In the genomic region with DNA sequence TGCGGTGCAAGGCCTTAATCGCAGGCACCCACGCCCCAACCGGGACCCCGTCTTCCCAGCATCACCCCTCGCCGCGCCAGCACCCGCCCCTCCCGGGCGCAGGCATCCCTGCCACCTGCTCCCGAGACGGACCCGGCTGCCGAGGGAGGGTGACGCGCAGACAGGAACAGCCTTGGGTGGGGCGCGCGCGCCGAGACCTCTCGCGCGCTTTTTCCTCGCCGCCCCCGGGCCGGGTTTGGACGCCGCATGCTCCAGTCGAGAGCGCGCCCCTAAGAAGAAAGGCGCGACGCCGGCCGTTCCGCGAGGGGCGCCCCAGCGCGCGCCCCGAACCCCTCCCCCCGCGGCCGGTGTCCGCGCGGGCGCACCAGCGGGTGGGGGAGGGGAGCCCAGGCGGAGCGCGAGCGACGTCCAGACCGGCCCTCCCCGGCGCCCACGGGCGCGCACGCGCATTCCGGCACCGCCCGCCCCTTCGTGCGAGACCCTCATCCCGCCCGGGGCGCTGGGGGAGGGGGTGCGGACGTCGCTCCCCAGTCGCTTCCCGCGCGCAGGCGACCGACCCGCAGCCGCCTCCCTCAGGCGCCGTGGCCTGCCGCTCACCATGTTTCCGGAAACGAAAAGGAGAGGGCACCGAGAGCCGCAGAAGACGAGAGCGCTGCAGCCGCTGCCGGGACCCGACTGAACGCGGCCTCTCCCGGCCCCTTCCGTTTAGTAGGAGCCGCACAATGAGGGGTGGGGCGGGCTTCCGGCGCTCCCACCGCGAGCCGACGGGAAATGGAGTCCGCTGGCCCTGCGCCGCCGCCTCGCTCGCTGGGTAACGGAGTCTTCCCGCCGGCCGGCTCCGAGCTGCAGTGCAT, we compare ENCODE assay signal across 8 cellular contexts. TPM values are rescaled to one million over a fixed set of nuclear protein-coding genes. Genes with fewer than 3 reads are reported as not detected.
DNase-seq lines count a peak whose midpoint lies in the region; ATAC-seq and TF ChIP-seq lines count a peak whose summit lies in the region.

A gene (minus strand): TSS at position 681 of the 854 bp plus-strand sequence. CDS start 81 bp downstream, at position 600.

- H3K4me3 Mint-ChIP-seq in Caco-2 (ENCODE audit: unreplicated experiment) = peak within 1 kb of the TSS; percentile 97

- H3K36me3 Mint-ChIP-seq in Caco-2 (ENCODE audit: insufficient read depth, unreplicated experiment) = peaks cover 85% of the 10 kb centered on the region

- TF ChIP-seq CTCF in Caco-2 (IDR thresholded peaks at IDR 0.05; ENCODE audit: insufficient read depth in 1 of 2, low read depth in 1 of 2, low read length in 1 of 2, severe bottlenecking in 1 of 2, unreplicated experiment in 1 of 2) (no peak), mucosa of descending colon (IDR thresholded peaks at IDR 0.05) (no peak)

- intact Hi-C loops in Caco-2 (cut with micrococcal nuclease; ENCODE audit: unreplicated experiment) = loop anchor here (1.0 to 5.0 kb wide), 3 partner anchors 39 to 205 kb away; a partner anchor contains a TSS
- intact Hi-C loops in mucosa of descending colon (cut with DNase I, micrococcal nuclease) = no loop called here

- peak within 1 kb of the TSS; percentile 95 for H3K4me3 ChIP-seq in Caco-2 (ENCODE audit: low read depth, low read length)
- peak within 1 kb of the TSS; percentile 96 for H3K4me3 ChIP-seq in HUES64 (ENCODE audit: low read length)
- peak within 1 kb of the TSS; percentile 99 for H3K4me3 ChIP-seq in mucosa of descending colon

- H3K4me1 Mint-ChIP-seq in Caco-2 (ENCODE audit: low read depth, unreplicated experiment) = peaks cover 40% of the 10 kb centered on the region

- CTCF ChIA-PET in Caco-2 (lab: Charles Lee) = interaction anchor here (0.8 to 7.7 kb wide), 5 partner anchors 30 to 146 kb away, joined by 3 to 241 read pairs (median 7); a partner anchor contains a TSS

- peak; percentile 98 to 99 for DNase-seq in Caco-2
- peak; percentile 60 for DNase-seq in OCI-M2 (lab: John Stamatoyannopoulos, UW; ENCODE audit: unreplicated experiment)
- DNase-seq in activated T-cell treated with anti-CD3 and anti-CD28 coated beads for 24 hours (ENCODE audit: low read depth) = peak; percentile 96
- peak; percentile 91 for DNase-seq in epidermal melanocyte (ENCODE audit: insufficient read length, low spot score)
- peak; percentile 97 to 99 (median 98) for DNase-seq in mucosa of descending colon
- DNase-seq in stimulated activated CD8-positive, alpha-beta memory T cell treated with anti-CD3 and anti-CD28 coated beads, Interleukin-4, amount 100 ng/mL, for 1 hour (ENCODE audit: low read depth in 2 of 2, low spot score in 1 of 2) = peak; percentile 84 to 93

- H3K27me3 ChIP-seq in Caco-2 (replicated peaks; ENCODE audit: control insufficient read depth, insufficient read depth, low read length) (no peaks in the 10 kb centered on the region), HUES64 (ENCODE audit: insufficient read depth, low read length) (no peaks in the 10 kb centered on the region)

- H3K27ac Mint-ChIP-seq in Caco-2 (ENCODE audit: unreplicated experiment) = peak within 1 kb of the TSS; percentile 95

- no peaks in the 10 kb centered on the region for H3K9me3 Mint-ChIP-seq in Caco-2 (ENCODE audit: unreplicated experiment)

- H3K4me1 ChIP-seq in Caco-2 = peaks cover 15% of the 10 kb centered on the region
- H3K4me1 ChIP-seq in HUES64 (ENCODE audit: insufficient read depth, low read length) = peaks cover 7% of the 10 kb centered on the region
- H3K4me1 ChIP-seq in mucosa of descending colon (ENCODE audit: low read depth) = peaks cover 44% of the 10 kb centered on the region

- POLR2A ChIA-PET in Caco-2 (lab: Charles Lee) = interaction anchor here (0.6 to 3.0 kb wide), 16 partner anchors 8 to 271 kb away, joined by 3 to 43 read pairs (median 4); a partner anchor contains a TSS

- peak within 1 kb of the TSS; percentile 96 for H3K9ac ChIP-seq in HUES64 (ENCODE audit: low read depth, low read length)

- H3K36me3 ChIP-seq in Caco-2 (ENCODE audit: control insufficient read depth, insufficient read depth, low read length) = peaks cover 9% of the 10 kb centered on the region; the same call in 1 of the 2 replicates
- H3K36me3 ChIP-seq in HUES64 (ENCODE audit: insufficient read depth, low read length) = peaks cover 49% of the 10 kb centered on the region
- peaks cover 4% of the 10 kb centered on the region for H3K36me3 ChIP-seq in mucosa of descending colon (ENCODE audit: low read depth)

- H3K27me3 Mint-ChIP-seq in Caco-2 (ENCODE audit: insufficient read depth, unreplicated experiment) = no peaks in the 10 kb centered on the region

- H3K27ac ChIP-seq in HUES64 (ENCODE audit: low read depth, low read length) = peak within 1 kb of the TSS; percentile 96

- ATAC-seq in GM21423 (IDR thresholded peaks at IDR 0.05; ENCODE audit: unreplicated experiment) = peak; percentile 42
- ATAC-seq in mucosa of descending colon = peak; percentile 60

- WGBS in HUES64 = under 1% methylated on average over 121 of the region's 121 CpGs

- no TSS peak for BruUV-seq in Caco-2 (replicated peaks; lab: Mats Ljungman, UMichigan)

- H3K9me3 ChIP-seq in Caco-2 (no peaks in the 10 kb centered on the region), HUES64 (ENCODE audit: insufficient read depth, low read depth, low read length) (no peaks in the 10 kb centered on the region), mucosa of descending colon (no peaks in the 10 kb centered on the region)

RNA-seq across cellular contexts. Expression of the gene that starts here (rescaled TPM):
- total RNA-seq in Caco-2 (2022) (960 and 1,056 TPM in 2 replicates), mucosa of descending colon (1,000 to 10,000 TPM; 1,004 to 2,046 (median 1,725) TPM)
- 962 TPM for polyA plus RNA-seq in HUES64 (2013, experiment 1 of 2)
- 1,000 TPM for polyA plus RNA-seq in HUES64 (2013, experiment 2 of 2)

Comparison
In these comparisons a context has a peak if more than half of its experiments do, and no peak if none do; other contexts are left out.
1. Peak in every context shown above with its lines: DNase-seq, ATAC-seq, H3K4me3 ChIP-seq and H3K27ac ChIP-seq.